32 cellular contexts compared by ENCODE assay signal in genomic region chr2:36044389-36044788, GRCh38.
DNase-seq lines count a peak whose midpoint lies in the region; ATAC-seq, FAIRE-seq and TF ChIP-seq lines count a peak whose summit lies in the region.
"Had no signal": no experiment of that assay in that cellular context is flagged by ENCODE, and none has a peak within 500 bp of the region (broad histone marks: within the 10 kb centered on the region; RNA-seq: fewer than 3 reads in every experiment).

No MANE protein-coding gene starts in this region.

- no peak overlapping the region for H3K4me2 ChIP-seq in GM12878 (ENCODE audit: control insufficient read depth, insufficient read depth)

- H3K27me3 ChIP-seq in GM12878 (replicated peaks in 1 of 2; ENCODE audit: control insufficient read depth in 2 of 2, insufficient read depth in 2 of 2, low read length in 1 of 2) (no peaks in the 10 kb centered on the region), thyroid gland (no peaks in the 10 kb centered on the region), esophagus muscularis mucosa (no peaks in the 10 kb centered on the region)
- H3K27me3 ChIP-seq: body of pancreas, right lobe of liver, tibial nerve had no signal

- CTCF ChIA-PET in GM12878 (lab: Yijun Ruan, JAX): no interaction called here

- peak; percentile 93 for DNase-seq in NCI-H146 (lab: John Stamatoyannopoulos, UW)
- DNase-seq in GM12878 (ENCODE audit: low read depth, low spot score): no peak
- DNase-seq in thyroid gland: no peak
- no peak for DNase-seq in H54 (ENCODE audit: insufficient read length, low spot score)
- DNase-seq in esophagus muscularis mucosa (ENCODE audit: extremely low spot score): no peak
- no peak for DNase-seq in stimulated activated CD4-positive, alpha-beta T cell treated with anti-CD3 and anti-CD28 coated beads, Interleukin-4, amount 100 ng/mL, for 24 hours
- DNase-seq: activated CD4-positive, alpha-beta T cell treated with anti-CD3 and anti-CD28 coated beads for 4 hours; activated naive CD4-positive, alpha-beta T cell treated with anti-CD3 and anti-CD28 coated beads, Interleukin-2, amount 50 U/mL, for 16 hours; body of pancreas; CD8-positive, alpha-beta memory T cell; endodermal cell; head of caudate nucleus; IMR-90; left ventricle myocardium superior; MV-4-11; naive B cell; NCI-H1694 treated with DMSO at 0.1 percent for 48 hours; NCI-H2171 treated with DMSO at 0.1 percent for 48 hours; NCI-H524; right lobe of liver; RPMI8226; SJCRH30; stimulated activated CD4-positive, alpha-beta T cell treated with anti-CD3 and anti-CD28 coated beads, Interleukin-2, amount 100 ng/mL, for 48 hours; SW 1271; T1000; WERI-Rb-1 had no signal

- TF ChIP-seq EP300 in GM12878 (IDR thresholded peaks at IDR 0.05; ENCODE audit: borderline replicate concordance in 1 of 2, control insufficient read depth in 1 of 2, low read depth in 2 of 2, low read length in 2 of 2) (no peak), esophagus muscularis mucosa (IDR thresholded peaks at IDR 0.05) (no peak)

- no peak overlapping the region for H2AFZ ChIP-seq in GM12878 (ENCODE audit: control insufficient read depth, low read depth, low read length)

- RAD21 ChIA-PET in GM12878 (lab: Charles Lee; ENCODE audit: unreplicated experiment): no interaction called here

- no peaks in the 10 kb centered on the region for H3K9me3 ChIP-seq in GM12878 (replicated peaks; ENCODE audit: control insufficient read depth, insufficient read depth, low read length)
- H3K9me3 ChIP-seq in thyroid gland: no peaks in the 10 kb centered on the region
- no peaks in the 10 kb centered on the region for H3K9me3 ChIP-seq in esophagus muscularis mucosa
- H3K9me3 ChIP-seq: body of pancreas, right lobe of liver, SJCRH30 had no signal

- WGBS in GM12878 (ENCODE audit: insufficient coverage, insufficient replicate concordance, low lambda C conversion rate, missing lambda C conversion rate): 64% methylated on average over 4 of the region's 4 CpGs
- WGBS in thyroid gland, 2 donors: 93 to 94% methylated on average over 4 of the region's 4 CpGs
- WGBS in esophagus muscularis mucosa: 86% methylated on average over 4 of the region's 4 CpGs

- intact Hi-C loops in GM12878 (cut with micrococcal nuclease; ENCODE audit: unreplicated experiment) (no loop called here), thyroid gland (cut with DNase I) (no loop called here), esophagus muscularis mucosa (cut with DNase I) (no loop called here)

- ATAC-seq in GM18870 (IDR thresholded peaks at IDR 0.05; ENCODE audit: unreplicated experiment) (peak; percentile 77), HG02610 (IDR thresholded peaks at IDR 0.05; ENCODE audit: unreplicated experiment) (peak; percentile 45), GM12878 (no peak; the same call in 1 of the 3 replicates)
- ATAC-seq: activated T-helper 17 cell treated with anti-CD3 and anti-CD28 coated beads, Interleukin-2, amount 50 U/mL, for 72 hours; body of pancreas; left ventricle myocardium superior; right lobe of liver had no signal

- H3K79me2 ChIP-seq in GM12878 (ENCODE audit: control insufficient read depth, insufficient read depth, low read length): no peaks in the 10 kb centered on the region

- no peaks in the 10 kb centered on the region for H4K20me1 ChIP-seq in GM12878 (ENCODE audit: control insufficient read depth, insufficient read depth)

- no TSS peak for BruUV-seq in GM12878 (replicated peaks; lab: Mats Ljungman, UMichigan)

- in situ Hi-C loops in GM12878 (cut with MboI): no loop called here

- H3K36me3 ChIP-seq in GM12878 (ENCODE audit: control insufficient read depth in 2 of 2, insufficient read depth in 2 of 2, low read length in 1 of 2) (no peaks in the 10 kb centered on the region), thyroid gland (no peaks in the 10 kb centered on the region), esophagus muscularis mucosa (no peaks in the 10 kb centered on the region)
- H3K36me3 ChIP-seq: right lobe of liver, SJCRH30, tibial nerve, WERI-Rb-1 had no signal

- H3K4me1 ChIP-seq in GM12878 (ENCODE audit: control insufficient read depth, insufficient read depth, low read length) (no peaks in the 10 kb centered on the region), thyroid gland (no peaks in the 10 kb centered on the region), esophagus muscularis mucosa (no peaks in the 10 kb centered on the region)
- H3K4me1 ChIP-seq: body of pancreas, right lobe of liver, SJCRH30 had no signal

- no peak for TF ChIP-seq RAD21 in GM12878 (IDR thresholded peaks at IDR 0.05; ENCODE audit: insufficient read depth, low read depth, low read length)

- no peak overlapping the region for H3K4me3 ChIP-seq in GM12878
- no peak overlapping the region for H3K4me3 ChIP-seq in thyroid gland (replicated peaks in 1 of 3)
- no peak overlapping the region for H3K4me3 ChIP-seq in esophagus muscularis mucosa
- H3K4me3 ChIP-seq: body of pancreas, right lobe of liver, SJCRH30, tibial nerve had no signal

- H3K27ac ChIP-seq in GM12878 (ENCODE audit: control insufficient read depth, insufficient read depth): no peak overlapping the region
- no peak overlapping the region for H3K27ac ChIP-seq in thyroid gland
- H3K27ac ChIP-seq in esophagus muscularis mucosa (replicated peaks in 1 of 4): no peak overlapping the region
- H3K27ac ChIP-seq: body of pancreas, right lobe of liver, SJCRH30, tibial nerve, WERI-Rb-1 had no signal

- no peak for TF ChIP-seq POLR2A in GM12878 (IDR thresholded peaks at IDR 0.05; ENCODE audit: low read depth, low read length)
- TF ChIP-seq POLR2A in thyroid gland (IDR thresholded peaks at IDR 0.05): no peak
- TF ChIP-seq POLR2A in H54 (IDR thresholded peaks at IDR 0.05; ENCODE audit: low read depth, low read length): no peak
- TF ChIP-seq POLR2A in esophagus muscularis mucosa (IDR thresholded peaks at IDR 0.05; ENCODE audit: low read depth): no peak

- POLR2A ChIA-PET in GM12878 (lab: Charles Lee): no interaction called here

- no peak overlapping the region for H3K9ac ChIP-seq in GM12878 (ENCODE audit: control insufficient read depth, insufficient read depth, low read length)

- SMC1A ChIA-PET in GM12878 (lab: Charles Lee; ENCODE audit: uncharacterized antibody, unreplicated experiment): interaction anchor here (1.1 kb wide), 1 partner anchor 9 kb away, joined by 3 read pairs; no protein-coding TSS in a partner anchor

- TF ChIP-seq CTCF in GM12878 (IDR thresholded peaks at IDR 0.05 in 2 of 3, conservative IDR thresholded peaks at IDR 0.05 in 1 of 3; ENCODE audit: control insufficient read depth in 2 of 3, extremely low read depth in 1 of 3, insufficient read depth in 1 of 3, low read depth in 3 of 3, low read length in 3 of 3): no peak
- TF ChIP-seq CTCF in thyroid gland (IDR thresholded peaks at IDR 0.05): no peak
- TF ChIP-seq CTCF in esophagus muscularis mucosa (IDR thresholded peaks at IDR 0.05): no peak

- no peak for FAIRE-seq in GM12878 (lab: Jason Lieb, UNC)
- FAIRE-seq in H54 (lab: Jason Lieb, UNC): no peak
- FAIRE-seq: GM12892, keratinocyte had no signal

TF ChIP-seq in GM12878, 131 proteins besides CTCF, POLR2A, EP300 and RAD21:
- peak; percentile 44 for TF ChIP-seq JUNB (IDR thresholded peaks at IDR 0.05)
- no peak for TF ChIP-seq NBN (IDR thresholded peaks at IDR 0.05)
